ENCODE assay signal across 15 cellular contexts in the genomic region with DNA sequence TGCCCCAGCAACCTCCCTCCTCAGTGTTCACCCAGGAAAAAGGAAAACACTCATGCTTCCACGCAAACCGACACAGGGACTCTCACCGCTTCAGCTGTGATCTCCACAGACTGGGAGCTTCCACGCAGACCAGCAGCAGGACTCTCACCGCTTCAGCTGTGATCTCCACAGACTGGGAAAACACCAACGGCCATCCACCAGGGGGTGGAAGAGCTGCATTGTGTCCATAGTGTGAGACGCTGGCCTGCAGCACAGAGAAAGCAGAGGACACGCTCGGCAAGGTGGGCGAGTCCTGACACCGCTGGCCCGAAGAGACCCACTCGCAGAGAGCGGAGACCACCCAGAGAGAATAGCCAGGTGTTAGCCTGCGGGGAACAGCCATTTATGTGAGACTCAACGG. TPM values are rescaled to one million over a fixed set of nuclear protein-coding genes. Genes with fewer than 3 reads are reported as not detected.
DNase-seq lines count a peak whose midpoint lies in the region; ATAC-seq and TF ChIP-seq lines count a peak whose summit lies in the region.
"Had no signal": no experiment of that assay in that cellular context is flagged by ENCODE, and none has a peak within 500 bp of the region (broad histone marks: within the 10 kb centered on the region; RNA-seq: fewer than 3 reads in every experiment).

No MANE protein-coding gene starts in this region.

- H3K36me3 ChIP-seq in SK-N-SH (replicated peaks in 1 of 2; ENCODE audit: control insufficient read depth in 1 of 2, insufficient read depth in 2 of 2, low read length in 1 of 2) = peaks cover 0 to 2% of the 10 kb centered on the region in 2 experiments
- no peaks in the 10 kb centered on the region for H3K36me3 ChIP-seq in hepatocyte (replicated peaks; ENCODE audit: insufficient read depth, low read depth)

- H3K9me2 ChIP-seq in SK-N-SH (no peaks in the 10 kb centered on the region), hepatocyte (replicated peaks; ENCODE audit: insufficient read depth) (no peaks in the 10 kb centered on the region)

- H3K4me1 ChIP-seq in SK-N-SH (ENCODE audit: control insufficient read depth in 1 of 2, insufficient read depth in 2 of 2, low read depth in 1 of 2, low read length in 1 of 2) (no peaks in the 10 kb centered on the region; a peak in 1 of 4 replicates), hepatocyte (ENCODE audit: insufficient read depth) (no peaks in the 10 kb centered on the region)
- H3K4me1 ChIP-seq: ascending aorta, esophagus squamous epithelium had no signal

- TF ChIP-seq RAD21 in SK-N-SH (IDR thresholded peaks at IDR 0.05; ENCODE audit: low read length) = peak; percentile 28

- H3K79me2 ChIP-seq in SK-N-SH (ENCODE audit: insufficient read depth) = no peaks in the 10 kb centered on the region
- H3K79me2 ChIP-seq in hepatocyte = no peaks in the 10 kb centered on the region

- H3F3A ChIP-seq in SK-N-SH (replicated peaks; ENCODE audit: insufficient read depth) = no peaks in the 10 kb centered on the region

- DNase-seq in NCI-H82 (lab: John Stamatoyannopoulos, UW) = peak; percentile 16
- DNase-seq in NCI-H82 treated with DMSO at 0.1 percent for 48 hours (lab: John Stamatoyannopoulos, UW; ENCODE audit: unreplicated experiment) = no peak
- DNase-seq in SK-N-SH = peak; percentile 48
- DNase-seq in hepatocyte (ENCODE audit: low spot score) = no peak
- peak in 40 of 49 donors; percentile 10 to 84 (median 44) for DNase-seq in substantia nigra (lab: John Stamatoyannopoulos, UW)
- no peak for DNase-seq in NCI-H1092 (lab: John Stamatoyannopoulos, UW)
- DNase-seq in activated T-cell treated with anti-CD3 and anti-CD28 coated beads, Interleukin-2, amount 50 U/mL, for 1 hour = no peak
- DNase-seq: activated CD8-positive, alpha-beta memory T cell treated with anti-CD3 and anti-CD28 coated beads, Interleukin-2, amount 10 ng/mL, durations not matched to agents 7 days and 5 days; AML-193; esophagus squamous epithelium; mammary epithelial cell; NCI-H226; T-cell had no signal

- ATAC-seq in HG02678 (IDR thresholded peaks at IDR 0.05; ENCODE audit: unreplicated experiment) = no peak
- ATAC-seq: activated CD8-positive, alpha-beta memory T cell treated with anti-CD3 and anti-CD28 coated beads, Interleukin-2, amount 10 ng/mL, durations not matched to agents 7 days and 5 days; T-cell had no signal

- H3K4me2 ChIP-seq in SK-N-SH = no peak overlapping the region
- no peak overlapping the region for H3K4me2 ChIP-seq in hepatocyte

- no peak overlapping the region for H3K9ac ChIP-seq in SK-N-SH

- H2AFZ ChIP-seq in SK-N-SH (ENCODE audit: low read depth) (no peak overlapping the region), hepatocyte (no peak overlapping the region)

- TF ChIP-seq EP300 in SK-N-SH (IDR thresholded peaks at IDR 0.05; ENCODE audit: borderline replicate concordance in 1 of 2, low read depth in 1 of 2, low read length in 1 of 2) = no peak

- POLR2A ChIA-PET in SK-N-SH (lab: Yijun Ruan, JAX) = no interaction called here

- H3K27me3 ChIP-seq in SK-N-SH (ENCODE audit: insufficient read depth) = no peaks in the 10 kb centered on the region
- H3K27me3 ChIP-seq in hepatocyte = no peaks in the 10 kb centered on the region
- H3K27me3 ChIP-seq: ascending aorta, esophagus squamous epithelium had no signal

- H3K9me3 ChIP-seq in SK-N-SH (no peaks in the 10 kb centered on the region), hepatocyte (ENCODE audit: low read depth) (no peaks in the 10 kb centered on the region)
- H3K9me3 ChIP-seq: ascending aorta, esophagus squamous epithelium had no signal

- H4K20me1 ChIP-seq in SK-N-SH (ENCODE audit: insufficient read depth) (no peaks in the 10 kb centered on the region), hepatocyte (ENCODE audit: insufficient read depth, poor library complexity, severe bottlenecking) (no peaks in the 10 kb centered on the region)

- 92% methylated on average over 16 of the region's 16 CpGs for WGBS in SK-N-SH (ENCODE audit: low lambda C conversion rate)
- WGBS in hepatocyte (ENCODE audit: low lambda C conversion rate, missing lambda C conversion rate) = 76% methylated on average over 16 of the region's 16 CpGs

- CTCF ChIA-PET in SK-N-SH (lab: Yijun Ruan, JAX) = interaction anchor here (0.9 kb wide), 1 partner anchor 176 kb away, joined by 3 read pairs; no protein-coding TSS in a partner anchor

- TF ChIP-seq CTCF in SK-N-SH (IDR thresholded peaks at IDR 0.05) (peak; percentile 29; the same call in 1 of the 2 replicates), hepatocyte (IDR thresholded peaks at IDR 0.05; ENCODE audit: poor library complexity) (peak; percentile 14)

- H3K4me3 ChIP-seq in SK-N-SH (ENCODE audit: low read depth in 2 of 2, low read length in 1 of 2) (no peak overlapping the region), hepatocyte (no peak overlapping the region)
- H3K4me3 ChIP-seq: ascending aorta, esophagus squamous epithelium had no signal

- no peak overlapping the region for H3K27ac ChIP-seq in SK-N-SH (ENCODE audit: low read depth in 2 of 2, low read length in 1 of 2)
- no peak overlapping the region for H3K27ac ChIP-seq in hepatocyte
- H3K27ac ChIP-seq in substantia nigra (ENCODE audit: low read depth, low read length, poor library complexity, severe bottlenecking) = no peak overlapping the region
- H3K27ac ChIP-seq: ascending aorta, esophagus squamous epithelium had no signal

TF ChIP-seq in SK-N-SH, 30 proteins besides CTCF, POLR2A, EP300 and RAD21:
- no peak for TF ChIP-seq IRF3 (IDR thresholded peaks at IDR 0.05; ENCODE audit: low read depth, low read length)
- TF ChIP-seq SMC3 (IDR thresholded peaks at IDR 0.05; ENCODE audit: low read depth, low read length) = peak; percentile 23; the same call in 1 of the 2 replicates

RNA-seq across cellular contexts. Expression of gene NFATC1, which starts 42.5 kb away (rescaled TPM):
- polyA plus RNA-seq in SK-N-SH (2012; rRNA removed) (0.02 TPM in 1 of 2 replicates, not detected in the other), hepatocyte (11.3 and 14.7 TPM in 2 replicates)
- polyA plus RNA-seq in SK-N-SH (2012; cell fraction: cytosol; rRNA removed) = not detected in 2 replicates
- not detected in 2 replicates for polyA plus RNA-seq in SK-N-SH (2012; cell fraction: nucleus; rRNA removed)
- total RNA-seq in hepatocyte = 0.60 and 4.2 TPM in 2 replicates

Comparison
In these comparisons a context has a peak if more than half of its experiments do, and no peak if none do; other contexts are left out.
1. DNase-seq: peak in NCI-H82 (single experiment), SK-N-SH (single experiment) and substantia nigra (40 of 49); none in NCI-H82 treated with DMSO at 0.1 percent for 48 hours (single experiment), hepatocyte (single experiment), NCI-H1092 (single experiment) and activated T-cell treated with anti-CD3 and anti-CD28 coated beads, Interleukin-2, amount 50 U/mL, for 1 hour (single experiment).
2. RNA of gene NFATC1, which starts 42.5 kb away (polyA plus RNA-seq): 11.3 to 14.7 TPM in hepatocyte; 0.02 TPM in SK-N-SH; every median in the first group is over 10 times any median in the second.